Comparison of ENCODE assay signal across 15 cellular contexts in the genomic region with DNA sequence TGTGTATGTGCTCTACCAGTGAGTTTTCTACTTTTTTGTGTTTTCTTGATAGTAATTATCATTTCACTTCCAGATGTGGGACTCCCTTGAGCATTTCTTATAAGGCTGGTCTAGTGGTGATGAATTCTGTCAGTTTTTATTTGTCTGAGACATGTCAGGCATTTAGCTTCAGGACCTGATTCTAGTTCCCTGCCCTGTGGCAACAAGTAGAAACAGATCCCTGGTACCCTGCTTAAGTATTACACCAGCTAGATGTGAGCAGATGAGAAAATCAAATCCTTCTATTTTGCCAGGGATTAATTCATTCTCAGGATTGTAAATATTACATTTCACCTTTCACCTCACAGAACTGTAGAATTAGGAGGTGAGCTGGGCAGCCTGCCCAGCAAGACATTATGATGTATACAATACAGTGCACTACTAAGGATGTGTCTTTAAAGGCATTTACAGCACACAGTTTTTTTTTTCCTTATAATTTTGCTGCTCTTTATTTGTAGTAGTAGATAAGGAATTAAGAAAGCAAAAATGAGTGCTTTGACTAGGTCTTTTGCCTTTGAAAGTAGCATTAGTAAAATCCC. TPM values are rescaled to one million over a fixed set of nuclear protein-coding genes. Genes with fewer than 3 reads are reported as not detected.
DNase-seq lines count a peak whose midpoint lies in the region; ATAC-seq, FAIRE-seq and TF ChIP-seq lines count a peak whose summit lies in the region.
"Had no signal": no experiment of that assay in that cellular context is flagged by ENCODE, and none has a peak within 500 bp of the region (broad histone marks: within the 10 kb centered on the region; RNA-seq: fewer than 3 reads in every experiment).

No MANE protein-coding gene starts in this region.

- H3K27ac Mint-ChIP-seq in activated CD4-positive, alpha-beta T cell treated with anti-CD3 and anti-CD28 coated beads, Interleukin-2, amount 10 ng/mL, durations not matched to agents 7 days and 5 days, result peak overlapping the region; percentile 81
- peak overlapping the region; percentile 84 for H3K27ac Mint-ChIP-seq in activated T-helper 2 cell treated with anti-CD3 and anti-CD28 coated beads, Interferon-gamma antibody, Interleukin-2, Interleukin-4, amounts not matched to agents 10 μg/mL and 5 μg/mL and 100 μg/mL, durations not matched to agents 14 hours and 24 hours and 36 hours
- H3K27ac Mint-ChIP-seq: IgD-negative memory B cell had no signal

- H3K79me1 ChIP-seq in IMR-90 (ENCODE audit: low read depth in 1 of 2, low read length in 2 of 2), result peaks cover 5 to 24% of the 10 kb centered on the region in 2 experiments

- H3K4me1 Mint-ChIP-seq in activated CD4-positive, alpha-beta T cell treated with anti-CD3 and anti-CD28 coated beads, Interleukin-2, amount 10 ng/mL, durations not matched to agents 7 days and 5 days, result peaks cover 55% of the 10 kb centered on the region
- H3K4me1 Mint-ChIP-seq in activated T-helper 2 cell treated with anti-CD3 and anti-CD28 coated beads, Interferon-gamma antibody, Interleukin-2, Interleukin-4, amounts not matched to agents 10 μg/mL and 5 μg/mL and 100 μg/mL, durations not matched to agents 14 hours and 24 hours and 36 hours (ENCODE audit: low read depth), result peaks cover 45% of the 10 kb centered on the region

- H2AK5ac ChIP-seq in IMR-90 (ENCODE audit: low read depth, low read length), result no peak overlapping the region

- no peak overlapping the region for H3K14ac ChIP-seq in IMR-90 (replicated peaks; ENCODE audit: low read depth, low read length)

- no peak for DNase-seq in activated CD4-positive, alpha-beta T cell treated with anti-CD3 and anti-CD28 coated beads, Interleukin-2, amount 10 ng/mL, durations not matched to agents 7 days and 5 days
- no peak for DNase-seq in activated CD4-positive, alpha-beta T cell treated with anti-CD3 and anti-CD28 coated beads, Interleukin-2, amount 50 U/mL, for 48 hours
- DNase-seq in IMR-90 (peak; percentile 72), HepG2 (ENCODE audit: low spot score) (no peak), HAP-1 (ENCODE audit: low spot score in 2 of 2) (no peak), pons (ENCODE audit: low spot score) (no peak)
- no peak for DNase-seq in activated T-helper 2 cell treated with anti-CD3 and anti-CD28 coated beads, Interferon-gamma antibody, Interleukin-2, Interleukin-4, amounts not matched to agents 10 μg/mL and 5 μg/mL and 100 μg/mL, durations not matched to agents 14 hours and 24 hours and 36 hours (ENCODE audit: low spot score)
- DNase-seq: Caco-2; caudate nucleus; NCI-H1048; NCI-H774; stimulated activated naive CD4-positive, alpha-beta T cell treated with Interleukin-2 at 50 U/mL for 16 hours had no signal

- H2AFZ ChIP-seq in IMR-90 (replicated peaks; ENCODE audit: low read length, poor library complexity) (no peak overlapping the region), HepG2 (ENCODE audit: low read length) (no peak overlapping the region)

- TF ChIP-seq EP300 in HepG2 (IDR thresholded peaks at IDR 0.05; ENCODE audit: low read depth in 2 of 2, low read length in 2 of 2) (no peak), HepG2 (CRISPR knock-in tag; IDR thresholded peaks at IDR 0.05; ENCODE audit: borderline replicate concordance) (no peak)

- no peak for TF ChIP-seq RAD21 in IMR-90 (IDR thresholded peaks at IDR 0.05; ENCODE audit: low read length)
- TF ChIP-seq RAD21 in HepG2 (CRISPR knock-in tag; IDR thresholded peaks at IDR 0.05), result no peak

- H3K36me3 ChIP-seq in IMR-90 (ENCODE audit: control insufficient read depth, insufficient read depth, low read length) (no peaks in the 10 kb centered on the region), HepG2 (replicated peaks in 1 of 2; ENCODE audit: control insufficient read depth in 1 of 2, insufficient read depth in 2 of 2, low read length in 2 of 2) (peaks cover 8 to 40% of the 10 kb centered on the region in 2 experiments; a peak in 4 of 5 replicates), HAP-1 (replicated peaks) (no peaks in the 10 kb centered on the region)

- TF ChIP-seq POLR2A in IMR-90 (IDR thresholded peaks at IDR 0.05; ENCODE audit: low read depth, low read length) (no peak), HepG2 (IDR thresholded peaks at IDR 0.05; ENCODE audit: insufficient read depth in 1 of 2, low read depth in 2 of 2, low read length in 2 of 2) (no peak)

- no peak overlapping the region for H3K4me3 ChIP-seq in IMR-90 (ENCODE audit: insufficient read depth, low read depth, low read length)
- H3K4me3 ChIP-seq in HepG2 (replicated peaks in 1 of 3; ENCODE audit: insufficient read depth in 1 of 3, low read depth in 2 of 3, low read length in 3 of 3), result no peak overlapping the region
- H3K4me3 ChIP-seq in HAP-1, result no peak overlapping the region

- H4K20me1 ChIP-seq in IMR-90 (ENCODE audit: insufficient read depth, low read length) (no peaks in the 10 kb centered on the region), HepG2 (ENCODE audit: insufficient read depth, low read length) (0 out of 2 replicates have a peak, but pooled peaks cover 2% of the 10 kb centered on the region)

- H2BK5ac ChIP-seq in IMR-90 (ENCODE audit: low read depth, low read length, poor library complexity, severe bottlenecking), result peak overlapping the region; percentile 98

- TF ChIP-seq CTCF in IMR-90 (conservative IDR thresholded peaks at IDR 0.05; ENCODE audit: low read depth, low read length), result no peak
- no peak for TF ChIP-seq CTCF in HepG2 (CRISPR knock-in tag; IDR thresholded peaks at IDR 0.05)

- H3K9me3 Mint-ChIP-seq in activated CD4-positive, alpha-beta T cell treated with anti-CD3 and anti-CD28 coated beads, Interleukin-2, amount 10 ng/mL, durations not matched to agents 7 days and 5 days, result no peaks in the 10 kb centered on the region
- H3K9me3 Mint-ChIP-seq in activated T-helper 2 cell treated with anti-CD3 and anti-CD28 coated beads, Interferon-gamma antibody, Interleukin-2, Interleukin-4, amounts not matched to agents 10 μg/mL and 5 μg/mL and 100 μg/mL, durations not matched to agents 14 hours and 24 hours and 36 hours, result no peaks in the 10 kb centered on the region

- peak overlapping the region; percentile 5; the same call in 1 of the 2 replicates for H3K4ac ChIP-seq in IMR-90 (ENCODE audit: low read depth, low read length)

- H3K23ac ChIP-seq in IMR-90 (ENCODE audit: low read depth, low read length), result no peak overlapping the region

- H4K91ac ChIP-seq in IMR-90 (ENCODE audit: insufficient read depth, low read depth, low read length), result no peak overlapping the region

- H3K27me3 ChIP-seq in IMR-90 (ENCODE audit: control insufficient read depth, insufficient read depth, low read length) (no peaks in the 10 kb centered on the region), HepG2 (ENCODE audit: control insufficient read depth in 1 of 2, insufficient read depth in 2 of 2, low read length in 2 of 2) (no peaks in the 10 kb centered on the region), HAP-1 (ENCODE audit: low read depth) (no peaks in the 10 kb centered on the region)
- H3K27me3 ChIP-seq: foreskin keratinocyte had no signal

- no peak overlapping the region for H2BK20ac ChIP-seq in IMR-90 (ENCODE audit: low read depth, low read length)

- ATAC-seq in IMR-90 (ENCODE audit: low read depth) (peak; percentile 45), HepG2 (no peak), GM21737 (IDR thresholded peaks at IDR 0.05; ENCODE audit: unreplicated experiment) (no peak)
- ATAC-seq: foreskin keratinocyte had no signal

- H2AK9ac ChIP-seq in IMR-90 (replicated peaks; ENCODE audit: low read depth, low read length, poor library complexity), result no peak overlapping the region

- intact Hi-C loops in IMR-90 (cut with micrococcal nuclease), result no loop called here
- intact Hi-C loops in activated T-helper 2 cell treated with anti-CD3 and anti-CD28 coated beads, Interferon-gamma antibody, Interleukin-2, Interleukin-4, amounts not matched to agents 10 μg/mL and 5 μg/mL and 100 μg/mL, durations not matched to agents 14 hours and 24 hours and 36 hours (cut with micrococcal nuclease), result loop anchor here (1.0 kb wide), 1 partner anchor 48 kb away; no protein-coding TSS in a partner anchor
- intact Hi-C loops in HepG2 (cut with micrococcal nuclease; ENCODE audit: unreplicated experiment), result no loop called here

- H3K27me3 Mint-ChIP-seq in activated CD4-positive, alpha-beta T cell treated with anti-CD3 and anti-CD28 coated beads, Interleukin-2, amount 10 ng/mL, durations not matched to agents 7 days and 5 days, result no peaks in the 10 kb centered on the region
- H3K27me3 Mint-ChIP-seq in activated T-helper 2 cell treated with anti-CD3 and anti-CD28 coated beads, Interferon-gamma antibody, Interleukin-2, Interleukin-4, amounts not matched to agents 10 μg/mL and 5 μg/mL and 100 μg/mL, durations not matched to agents 14 hours and 24 hours and 36 hours (ENCODE audit: low read depth), result no peaks in the 10 kb centered on the region
- H3K27me3 Mint-ChIP-seq: IgD-negative memory B cell had no signal

- H2BK120ac ChIP-seq in IMR-90 (ENCODE audit: low read depth, low read length), result 0 out of 2 replicates have a peak overlapping the region, but pooled peaks have one; percentile 1

- H3K4me2 ChIP-seq in IMR-90 (ENCODE audit: low read depth, low read length), result no peak overlapping the region
- no peak overlapping the region for H3K4me2 ChIP-seq in HepG2 (ENCODE audit: low read depth, low read length)

- H3K36me3 Mint-ChIP-seq in activated CD4-positive, alpha-beta T cell treated with anti-CD3 and anti-CD28 coated beads, Interleukin-2, amount 10 ng/mL, durations not matched to agents 7 days and 5 days (ENCODE audit: low read depth), result peaks cover 50% of the 10 kb centered on the region
- H3K36me3 Mint-ChIP-seq in activated T-helper 2 cell treated with anti-CD3 and anti-CD28 coated beads, Interferon-gamma antibody, Interleukin-2, Interleukin-4, amounts not matched to agents 10 μg/mL and 5 μg/mL and 100 μg/mL, durations not matched to agents 14 hours and 24 hours and 36 hours (ENCODE audit: low read depth), result peaks cover 55% of the 10 kb centered on the region

- dilution Hi-C loops in IMR-90 (cut with HindIII; ENCODE audit: low sequenced_read_pairs, unreplicated experiment), result no loop called here

- H4K5ac ChIP-seq in IMR-90 (ENCODE audit: low read depth, low read length), result peak overlapping the region; percentile 5; the same call in 1 of the 2 replicates

- peak overlapping the region; percentile 64 for H3K4me3 Mint-ChIP-seq in activated CD4-positive, alpha-beta T cell treated with anti-CD3 and anti-CD28 coated beads, Interleukin-2, amount 10 ng/mL, durations not matched to agents 7 days and 5 days
- H3K4me3 Mint-ChIP-seq in activated T-helper 2 cell treated with anti-CD3 and anti-CD28 coated beads, Interferon-gamma antibody, Interleukin-2, Interleukin-4, amounts not matched to agents 10 μg/mL and 5 μg/mL and 100 μg/mL, durations not matched to agents 14 hours and 24 hours and 36 hours (ENCODE audit: low read depth), result peak overlapping the region; percentile 65
- H3K4me3 Mint-ChIP-seq: IgD-negative memory B cell had no signal

- BruUV-seq in IMR-90 (replicated peaks; lab: Mats Ljungman, UMichigan) (no TSS peak), HepG2 (replicated peaks; lab: Mats Ljungman, UMichigan) (TSS peak; percentile 31)

- peaks cover 13% of the 10 kb centered on the region for H3K9me1 ChIP-seq in IMR-90 (ENCODE audit: insufficient read depth, low read length)

- no peak overlapping the region for H3K27ac ChIP-seq in IMR-90 (ENCODE audit: insufficient read depth, low read length)
- H3K27ac ChIP-seq in HepG2 (ENCODE audit: extremely low read length, insufficient read depth, low read length), result no peak overlapping the region
- H3K27ac ChIP-seq: foreskin keratinocyte had no signal

- H3K4me1 ChIP-seq in IMR-90 (ENCODE audit: control insufficient read depth, insufficient read depth, low read length), result peaks cover 19% of the 10 kb centered on the region
- H3K4me1 ChIP-seq in HepG2 (ENCODE audit: insufficient read depth, low read length), result peaks cover 10% of the 10 kb centered on the region
- H3K4me1 ChIP-seq in HAP-1, result no peaks in the 10 kb centered on the region
- H3K4me1 ChIP-seq: Caco-2, foreskin keratinocyte had no signal

- H3K9ac ChIP-seq in IMR-90 (ENCODE audit: low read depth, low read length) (no peak overlapping the region), HepG2 (ENCODE audit: insufficient read depth, low read depth, low read length) (no peak overlapping the region)

- no peak overlapping the region for H3K56ac ChIP-seq in IMR-90 (ENCODE audit: extremely low read depth, insufficient read depth, low read length)

- POLR2A ChIA-PET in activated CD4-positive, alpha-beta T cell treated with anti-CD3 and anti-CD28 coated beads, Interleukin-2, amount 10 ng/mL, durations not matched to agents 7 days and 5 days (lab: Charles Lee), result no interaction called here
- POLR2A ChIA-PET in IMR-90 (lab: Charles Lee; ENCODE audit: unreplicated experiment) (no interaction called here), HepG2 (lab: Yijun Ruan, JAX) (no interaction called here)

- H2BK15ac ChIP-seq in IMR-90 (ENCODE audit: low read depth, low read length), result no peak overlapping the region

- CTCF ChIA-PET in activated CD4-positive, alpha-beta T cell treated with anti-CD3 and anti-CD28 coated beads, Interleukin-2, amount 10 ng/mL, durations not matched to agents 7 days and 5 days (lab: Charles Lee), result interaction anchor here (1.0 kb wide), 1 partner anchor 74 kb away, joined by 3 read pairs; no protein-coding TSS in a partner anchor
- CTCF ChIA-PET in IMR-90 (lab: Yijun Ruan, JAX) (no interaction called here), HepG2 (lab: Yijun Ruan, JAX; ENCODE audit: low intra/inter-chr PET ratio, low total read pairs) (no interaction called here)

- FAIRE-seq in HepG2 (lab: Jason Lieb, UNC), result no peak

- H4K8ac ChIP-seq in IMR-90 (ENCODE audit: low read depth in 2 of 2, low read length in 2 of 2), result no peak overlapping the region; a peak in 1 of 4 replicates

- peak overlapping the region; percentile 7; the same call in 1 of the 2 replicates for H3K18ac ChIP-seq in IMR-90 (ENCODE audit: low read depth, low read length)

- in situ Hi-C loops in IMR-90 (cut with MboI; ENCODE audit: low sequenced_read_pairs), result no loop called here
- in situ Hi-C loops in HepG2 (cut with HindIII; ENCODE audit: extremely low pct_ligation_motif_present, low pct_unique_long_range_greater_than_20kb), result no loop called here
- in situ Hi-C loops in HAP-1 (cut with MboI; ENCODE audit: low sequenced_read_pairs), result no loop called here

- H3K9me3 ChIP-seq in IMR-90 (ENCODE audit: control insufficient read depth, insufficient read depth, low read length), result no peaks in the 10 kb centered on the region
- H3K9me3 ChIP-seq in HepG2 (ENCODE audit: low read length), result no peaks in the 10 kb centered on the region
- H3K9me3 ChIP-seq in HAP-1, result no peaks in the 10 kb centered on the region
- H3K9me3 ChIP-seq: Caco-2 had no signal

- peaks cover 26% of the 10 kb centered on the region for H3K79me2 ChIP-seq in HepG2 (ENCODE audit: insufficient read depth, low read length)

RNA-seq across cellular contexts. Expression of gene GALM, which starts 35.1 kb away (rescaled TPM):
- total RNA-seq in activated CD4-positive, alpha-beta T cell treated with anti-CD3 and anti-CD28 coated beads, Interleukin-2, amount 10 ng/mL, durations not matched to agents 7 days and 5 days, result 10 to 100 TPM; 39.7 to 41.1 TPM
- 16.4 and 24.2 TPM in 2 replicates for total RNA-seq in IMR-90 (2012; rRNA removed)
- polyA plus RNA-seq in IMR-90 (2012; rRNA removed), result 11.8 and 12.1 TPM in 2 replicates
- 14.7 and 16.4 TPM in 2 replicates for polyA plus RNA-seq in IMR-90 (2012; cell fraction: cytosol; rRNA removed)
- 7.5 and 8.4 TPM in 2 replicates for polyA plus RNA-seq in IMR-90 (2012; cell fraction: nucleus; rRNA removed; ENCODE audit: low replicate concordance)
- total RNA-seq in activated T-helper 2 cell treated with anti-CD3 and anti-CD28 coated beads, Interferon-gamma antibody, Interleukin-2, Interleukin-4, amounts not matched to agents 10 μg/mL and 5 μg/mL and 100 μg/mL, durations not matched to agents 14 hours and 24 hours and 36 hours, result 42.1 and 43.0 TPM in 2 replicates
- total RNA-seq in HepG2 (2016; rRNA removed; fragmentation: Illumina TruSeq; extraction: Trizol), result 90.0 and 114 TPM in 2 replicates
- total RNA-seq in HepG2 (2016; cell fraction: cytosol; rRNA removed; fragmentation: Illumina TruSeq; extraction: Trizol; ENCODE audit: low read depth), result 23.4 and 25.3 TPM in 2 replicates
- 97.4 and 121 TPM in 2 replicates for total RNA-seq in HepG2 (2016; cell fraction: insoluble cytoplasmic fraction; rRNA removed; fragmentation: Illumina TruSeq; extraction: Trizol)
- total RNA-seq in HepG2 (2016; cell fraction: membrane; rRNA removed; fragmentation: Illumina TruSeq; extraction: Trizol), result 42.3 and 46.2 TPM in 2 replicates
- total RNA-seq in HepG2 (2016; cell fraction: nucleus; rRNA removed; fragmentation: Illumina TruSeq; extraction: Trizol), result 40.2 and 41.1 TPM in 2 replicates
- polyA plus RNA-seq in HepG2 (2011; rRNA removed), result 60.3 and 65.5 TPM in 2 replicates
- 55.9 and 67.8 TPM in 2 replicates for polyA plus RNA-seq in HepG2 (2011; cell fraction: cytosol; rRNA removed)
- polyA plus RNA-seq in HepG2 (2011; cell fraction: nucleus; rRNA removed), result 18.3 and 26.1 TPM in 2 replicates
- 53.1 and 67.0 TPM in 2 replicates for polyA plus RNA-seq in HepG2 (2012)
- 17.3 and 18.5 TPM in 2 replicates for polyA plus RNA-seq in HepG2 (2016; cell fraction: cytosol; fragmentation: Illumina TruSeq; extraction: Trizol; ENCODE audit: low read depth)
- 102 TPM in 2 replicates for polyA plus RNA-seq in HepG2 (2016; cell fraction: insoluble cytoplasmic fraction; fragmentation: Illumina TruSeq; extraction: Trizol; ENCODE audit: low read depth)
- 25.4 and 26.1 TPM in 2 replicates for polyA plus RNA-seq in HepG2 (2016; cell fraction: membrane; fragmentation: Illumina TruSeq; extraction: Trizol; ENCODE audit: low read depth)
- polyA plus RNA-seq in HepG2 (2016; cell fraction: nucleus; fragmentation: Illumina TruSeq; extraction: Trizol; ENCODE audit: insufficient read depth, low read depth), result 43.2 and 47.8 TPM in 2 replicates
- polyA minus RNA-seq in HepG2 (2011; rRNA and poly(A)+ RNA removed; ENCODE audit: low replicate concordance), result 20.6 and 67.6 TPM in 2 replicates
- polyA minus RNA-seq in HepG2 (2011; cell fraction: cytosol; rRNA and poly(A)+ RNA removed), result 37.5 and 41.1 TPM in 2 replicates
- polyA minus RNA-seq in HepG2 (2011; cell fraction: nucleus; rRNA and poly(A)+ RNA removed), result 40.4 and 46.2 TPM in 2 replicates

RNA-seq across cellular contexts. Expression of gene SRSF7, which starts 50.2 kb away (rescaled TPM):
- total RNA-seq in activated CD4-positive, alpha-beta T cell treated with anti-CD3 and anti-CD28 coated beads, Interleukin-2, amount 10 ng/mL, durations not matched to agents 7 days and 5 days, result 100 to 1,000 TPM; 225 to 272 TPM
- total RNA-seq in IMR-90 (2012; rRNA removed) (148 and 260 TPM in 2 replicates), HepG2 (2016; rRNA removed; fragmentation: Illumina TruSeq; extraction: Trizol) (275 and 377 TPM in 2 replicates)
- polyA plus RNA-seq in IMR-90 (2012; rRNA removed) (191 and 193 TPM in 2 replicates), HepG2 (2011; rRNA removed) (154 and 172 TPM in 2 replicates)
- 39.8 and 81.0 TPM in 2 replicates for polyA plus RNA-seq in IMR-90 (2012; cell fraction: cytosol; rRNA removed)
- 30.2 and 247 TPM in 2 replicates for polyA plus RNA-seq in IMR-90 (2012; cell fraction: nucleus; rRNA removed; ENCODE audit: low replicate concordance)
- total RNA-seq in activated T-helper 2 cell treated with anti-CD3 and anti-CD28 coated beads, Interferon-gamma antibody, Interleukin-2, Interleukin-4, amounts not matched to agents 10 μg/mL and 5 μg/mL and 100 μg/mL, durations not matched to agents 14 hours and 24 hours and 36 hours, result 401 and 406 TPM in 2 replicates
- 67.2 and 80.5 TPM in 2 replicates for total RNA-seq in HepG2 (2016; cell fraction: cytosol; rRNA removed; fragmentation: Illumina TruSeq; extraction: Trizol; ENCODE audit: low read depth)
- total RNA-seq in HepG2 (2016; cell fraction: insoluble cytoplasmic fraction; rRNA removed; fragmentation: Illumina TruSeq; extraction: Trizol), result 285 and 392 TPM in 2 replicates
- 77.6 and 84.5 TPM in 2 replicates for total RNA-seq in HepG2 (2016; cell fraction: membrane; rRNA removed; fragmentation: Illumina TruSeq; extraction: Trizol)
- total RNA-seq in HepG2 (2016; cell fraction: nucleus; rRNA removed; fragmentation: Illumina TruSeq; extraction: Trizol), result 186 and 191 TPM in 2 replicates
- polyA plus RNA-seq in HepG2 (2011; cell fraction: cytosol; rRNA removed), result 76.4 and 98.0 TPM in 2 replicates
- 231 and 316 TPM in 2 replicates for polyA plus RNA-seq in HepG2 (2011; cell fraction: nucleus; rRNA removed)
- polyA plus RNA-seq in HepG2 (2012), result 106 and 123 TPM in 2 replicates
- polyA plus RNA-seq in HepG2 (2016; cell fraction: cytosol; fragmentation: Illumina TruSeq; extraction: Trizol; ENCODE audit: low read depth), result 48.7 and 55.5 TPM in 2 replicates
- polyA plus RNA-seq in HepG2 (2016; cell fraction: insoluble cytoplasmic fraction; fragmentation: Illumina TruSeq; extraction: Trizol; ENCODE audit: low read depth), result 378 and 417 TPM in 2 replicates
- 45.0 and 50.4 TPM in 2 replicates for polyA plus RNA-seq in HepG2 (2016; cell fraction: membrane; fragmentation: Illumina TruSeq; extraction: Trizol; ENCODE audit: low read depth)
- polyA plus RNA-seq in HepG2 (2016; cell fraction: nucleus; fragmentation: Illumina TruSeq; extraction: Trizol; ENCODE audit: insufficient read depth, low read depth), result 359 and 362 TPM in 2 replicates
- 67.1 and 233 TPM in 2 replicates for polyA minus RNA-seq in HepG2 (2011; rRNA and poly(A)+ RNA removed; ENCODE audit: low replicate concordance)
- polyA minus RNA-seq in HepG2 (2011; cell fraction: cytosol; rRNA and poly(A)+ RNA removed), result 41.8 and 45.7 TPM in 2 replicates
- 175 and 230 TPM in 2 replicates for polyA minus RNA-seq in HepG2 (2011; cell fraction: nucleus; rRNA and poly(A)+ RNA removed)
